Comparison of ENCODE assay signal across 20 cellular contexts in genomic region chr15:92083190-92083589, GRCh38.
"Had no signal": no experiment of that assay in that cellular context is flagged by ENCODE, and none has a peak within 500 bp of the region (broad histone marks: within the 10 kb centered on the region; RNA-seq: fewer than 3 reads in every experiment).

No MANE protein-coding gene starts in this region.

- H3K9me3 Mint-ChIP-seq: activated naive CD8-positive, alpha-beta T cell treated with anti-CD3 and anti-CD28 coated beads for 36 hours; nephron progenitor cell had no signal

- H3K9me3 ChIP-seq: adrenal gland, neutrophil, uterus had no signal

- H3K4me1 Mint-ChIP-seq: activated naive CD8-positive, alpha-beta T cell treated with anti-CD3 and anti-CD28 coated beads for 36 hours; nephron progenitor cell had no signal

- H3K4me3 ChIP-seq: adrenal gland, lung, uterus had no signal

- H3K27me3 Mint-ChIP-seq: activated naive CD8-positive, alpha-beta T cell treated with anti-CD3 and anti-CD28 coated beads for 36 hours had no signal

- H3K27ac Mint-ChIP-seq: activated naive CD8-positive, alpha-beta T cell treated with anti-CD3 and anti-CD28 coated beads for 36 hours; nephron progenitor cell; progenitor cell of endocrine pancreas had no signal

- H3K36me3 ChIP-seq: adrenal gland, brain microvascular endothelial cell, uterus had no signal

- H3K27ac ChIP-seq: adrenal gland, brain microvascular endothelial cell, neutrophil, uterus had no signal

- DNase-seq: activated CD4-positive, alpha-beta T cell treated with anti-CD3 and anti-CD28 coated beads for 4 hours; activated CD4-positive, alpha-beta T cell treated with anti-CD3 and anti-CD28 coated beads, Interleukin-2, amount 50 U/mL, for 4 hours; activated CD4-positive, CD25-positive, alpha-beta regulatory T cell; activated effector memory CD4-positive, alpha-beta T cell treated with Interleukin-2 at 50 U/mL for 16 hours; activated naive CD4-positive, alpha-beta T cell treated with Interleukin-2 at 50 U/mL for 16 hours; activated naive CD8-positive, alpha-beta T cell treated with anti-CD3 and anti-CD28 coated beads for 36 hours; brain microvascular endothelial cell; central memory CD4-positive, alpha-beta T cell; kidney glomerular epithelial cell; mesendoderm; nephron progenitor cell; retina; stimulated activated CD4-positive, alpha-beta T cell treated with anti-CD3 and anti-CD28 coated beads, Interleukin-15, amount 100 ng/mL, for 24 hours; stimulated activated naive CD4-positive, alpha-beta T cell treated with Interleukin-2 at 50 U/mL for 16 hours; trophoblast cell; uterus had no signal

- H3K27me3 ChIP-seq: adrenal gland, brain microvascular endothelial cell, neutrophil, uterus had no signal

- H3K4me1 ChIP-seq: uterus had no signal

- H3K36me3 Mint-ChIP-seq: activated naive CD8-positive, alpha-beta T cell treated with anti-CD3 and anti-CD28 coated beads for 36 hours had no signal

- H3K4me3 Mint-ChIP-seq: activated naive CD8-positive, alpha-beta T cell treated with anti-CD3 and anti-CD28 coated beads for 36 hours; nephron progenitor cell had no signal
